ENCODE assay signal across 8 cellular contexts in the genomic region with DNA sequence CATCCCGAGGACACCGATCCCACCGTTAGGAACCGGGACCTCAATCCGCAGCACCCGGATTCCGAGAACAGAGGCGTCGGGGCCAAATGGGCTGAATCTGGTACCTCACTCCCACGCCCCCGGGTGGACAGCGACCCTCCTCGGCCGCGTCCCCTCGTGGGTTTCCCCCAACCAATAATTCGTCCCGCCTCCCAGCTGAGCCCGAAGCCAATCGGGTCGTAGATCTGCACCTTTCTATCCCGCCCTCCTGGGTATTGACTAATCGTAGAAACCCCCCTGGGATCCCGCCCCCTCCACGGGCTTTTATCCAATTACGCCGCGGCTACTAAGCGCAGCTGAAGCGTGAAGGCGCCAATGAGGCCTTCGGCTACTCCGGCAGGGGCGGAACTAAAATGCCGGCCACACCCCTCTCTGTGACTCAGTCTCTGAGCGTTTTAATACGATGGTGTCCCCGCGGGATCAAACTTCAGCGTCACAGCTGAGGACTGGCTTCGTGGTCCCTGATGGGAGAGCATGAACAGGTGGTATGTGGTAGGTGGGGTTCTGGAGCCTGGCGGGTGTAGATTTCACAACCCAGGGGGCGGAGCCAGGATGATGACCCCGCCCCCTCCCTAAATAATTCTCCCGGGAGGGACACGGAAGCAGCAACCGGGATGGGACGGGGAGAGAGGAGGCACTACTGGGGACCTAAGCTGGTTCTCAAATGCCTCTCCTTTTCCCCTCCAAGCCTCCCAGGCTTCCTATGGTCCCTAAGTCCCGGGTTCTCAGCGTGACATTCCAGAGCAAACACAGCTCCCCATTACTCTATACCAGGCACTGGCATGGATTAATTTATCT. TPM values are rescaled to one million over a fixed set of nuclear protein-coding genes. Genes with fewer than 3 reads are reported as not detected.
A peak's percentile ranks its signal among the peaks of the same experiment; 100 is the strongest.
DNase-seq lines count a peak whose midpoint lies in the region; ATAC-seq and TF ChIP-seq lines count a peak whose summit lies in the region.

A gene with protein sequence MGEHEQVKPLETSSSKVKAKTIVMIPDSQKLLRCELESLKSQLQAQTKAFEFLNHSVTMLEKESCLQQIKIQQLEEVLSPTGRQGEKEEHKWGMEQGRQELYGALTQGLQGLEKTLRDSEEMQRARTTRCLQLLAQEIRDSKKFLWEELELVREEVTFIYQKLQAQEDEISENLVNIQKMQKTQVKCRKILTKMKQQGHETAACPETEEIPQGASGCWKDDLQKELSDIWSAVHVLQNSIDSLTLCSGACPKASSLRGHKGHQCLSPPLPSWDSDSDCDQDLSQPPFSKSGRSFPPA (plus strand): TSS at position 416 of the 837 bp plus-strand sequence. CDS start 88 bp downstream, at position 504.
A gene (minus strand): TSS at position 165 of the 837 bp plus-strand sequence. CDS start 649 bp downstream, outside the sequence.

- DNase-seq in GM10266 (ENCODE audit: extremely low spot score), result peak; percentile 97
- DNase-seq in NCI-H1092 (lab: John Stamatoyannopoulos, UW), result peak; percentile 99
- DNase-seq in SKM-1 (lab: John Stamatoyannopoulos, UW; ENCODE audit: unreplicated experiment), result peak; percentile 95
- DNase-seq in activated naive CD4-positive, alpha-beta T cell treated with anti-CD3 and anti-CD28 coated beads, Interleukin-2, amount 50 U/mL, for 72 hours (ENCODE audit: low spot score in 2 of 2), result peak; percentile 95 to 98
- peak; percentile 93 for DNase-seq in glomerular endothelial cell (ENCODE audit: extremely low read depth, low read depth, low spot score)
- peak; percentile 99 for DNase-seq in occipital lobe (lab: John Stamatoyannopoulos, UW)

- ATAC-seq in HG02588 (IDR thresholded peaks at IDR 0.05; ENCODE audit: unreplicated experiment), result peak; percentile 88
- ATAC-seq in activated naive CD4-positive, alpha-beta T cell treated with anti-CD3 and anti-CD28 coated beads, Interleukin-2, amount 50 U/mL, for 72 hours, result peak; percentile 96

- peak within 1 kb of the TSS; percentile 93 to 94 for H3K27ac Mint-ChIP-seq in activated naive CD4-positive, alpha-beta T cell treated with anti-CD3 and anti-CD28 coated beads, Interleukin-2, amount 50 U/mL, for 72 hours

- H3K27ac ChIP-seq in temporal lobe (ENCODE audit: low read depth, low read length), result peak within 1 kb of the TSS; percentile 75

- peaks cover 7 to 8% of the 10 kb centered on the region in 2 donors for H3K9me3 Mint-ChIP-seq in activated naive CD4-positive, alpha-beta T cell treated with anti-CD3 and anti-CD28 coated beads, Interleukin-2, amount 50 U/mL, for 72 hours

- peaks cover 6 to 20% of the 10 kb centered on the region in 2 donors for H3K36me3 Mint-ChIP-seq in activated naive CD4-positive, alpha-beta T cell treated with anti-CD3 and anti-CD28 coated beads, Interleukin-2, amount 50 U/mL, for 72 hours

- TF ChIP-seq CTCF in GM10266 (IDR thresholded peaks at IDR 0.05; ENCODE audit: control insufficient read depth, insufficient read depth, low read depth, missing control alignments), result peak; percentile 29

RNA-seq across cellular contexts. Expression of the first gene that starts in this region (rescaled TPM):
- 10 to 100 TPM; 16.6 to 28.8 TPM for total RNA-seq in activated naive CD4-positive, alpha-beta T cell treated with anti-CD3 and anti-CD28 coated beads, Interleukin-2, amount 50 U/mL, for 72 hours
- total RNA-seq in glomerular endothelial cell (21.0 and 31.7 TPM in 2 replicates), occipital lobe (2.3 TPM), temporal lobe (3.2 TPM)

RNA-seq across cellular contexts. Expression of the second gene that starts in this region (rescaled TPM):
- 10 to 100 TPM; 29.9 to 36.4 TPM for total RNA-seq in activated naive CD4-positive, alpha-beta T cell treated with anti-CD3 and anti-CD28 coated beads, Interleukin-2, amount 50 U/mL, for 72 hours
- total RNA-seq in glomerular endothelial cell, result 142 and 244 TPM in 2 replicates
- total RNA-seq in occipital lobe, result 28.7 TPM
- 33.7 TPM for total RNA-seq in temporal lobe

Comparison
In these comparisons a context has a peak if more than half of its experiments do, and no peak if none do; other contexts are left out.
1. Peak in every context shown above with its lines: DNase-seq, ATAC-seq and H3K27ac ChIP-seq.